In genomic region chr5:122702524-122702875, GRCh38 we compare ENCODE assay signal across 10 cellular contexts.
A peak's percentile ranks its signal among the peaks of the same experiment; 100 is the strongest.
DNase-seq lines count a peak whose midpoint lies in the region; ATAC-seq lines count a peak whose summit lies in the region.
"Had no signal": no experiment of that assay in that cellular context is flagged by ENCODE, and none has a peak within 500 bp of the region (broad histone marks: within the 10 kb centered on the region; RNA-seq: fewer than 3 reads in every experiment).

No MANE protein-coding gene starts in this region.

- no peaks in the 10 kb centered on the region for H3K27me3 Mint-ChIP-seq in activated naive CD8-positive, alpha-beta T cell treated with anti-CD3 and anti-CD28 coated beads for 36 hours

- no peak overlapping the region for H3K4me3 Mint-ChIP-seq in activated naive CD8-positive, alpha-beta T cell treated with anti-CD3 and anti-CD28 coated beads for 36 hours

- peak; percentile 31 for ATAC-seq in GM18520 (IDR thresholded peaks at IDR 0.05; ENCODE audit: unreplicated experiment)
- peak; percentile 46 for ATAC-seq in GM21526 (IDR thresholded peaks at IDR 0.05; ENCODE audit: low FRiP score, unreplicated experiment)
- peak; percentile 31 for ATAC-seq in HG03103 (IDR thresholded peaks at IDR 0.05; ENCODE audit: low read depth, unreplicated experiment)
- ATAC-seq: SK-N-SH treated with all-trans-retinoic acid at 6 μM for 48 hours had no signal

- H3K27ac Mint-ChIP-seq in activated naive CD8-positive, alpha-beta T cell treated with anti-CD3 and anti-CD28 coated beads for 36 hours = peak overlapping the region; percentile 21

- H3K36me3 Mint-ChIP-seq in activated naive CD8-positive, alpha-beta T cell treated with anti-CD3 and anti-CD28 coated beads for 36 hours = no peaks in the 10 kb centered on the region

- intact Hi-C loops in posterior vena cava (cut with DNase I) = no loop called here

- no peaks in the 10 kb centered on the region for H3K9me3 Mint-ChIP-seq in activated naive CD8-positive, alpha-beta T cell treated with anti-CD3 and anti-CD28 coated beads for 36 hours

- DNase-seq in activated naive CD8-positive, alpha-beta T cell treated with anti-CD3 and anti-CD28 coated beads for 36 hours = no peak
- DNase-seq in posterior vena cava (ENCODE audit: low spot score) (no peak), GF-D8 (lab: John Stamatoyannopoulos, UW) (no peak), activated gamma-delta T cell (lab: John Stamatoyannopoulos, UW) (no peak), middle frontal gyrus (ENCODE audit: extremely low spot score, low spot score) (no peak)
- DNase-seq: mammary epithelial cell had no signal

- peaks cover 3% of the 10 kb centered on the region for H3K4me1 Mint-ChIP-seq in activated naive CD8-positive, alpha-beta T cell treated with anti-CD3 and anti-CD28 coated beads for 36 hours
